ENCODE assay signal across 10 cellular contexts in the genomic region with DNA sequence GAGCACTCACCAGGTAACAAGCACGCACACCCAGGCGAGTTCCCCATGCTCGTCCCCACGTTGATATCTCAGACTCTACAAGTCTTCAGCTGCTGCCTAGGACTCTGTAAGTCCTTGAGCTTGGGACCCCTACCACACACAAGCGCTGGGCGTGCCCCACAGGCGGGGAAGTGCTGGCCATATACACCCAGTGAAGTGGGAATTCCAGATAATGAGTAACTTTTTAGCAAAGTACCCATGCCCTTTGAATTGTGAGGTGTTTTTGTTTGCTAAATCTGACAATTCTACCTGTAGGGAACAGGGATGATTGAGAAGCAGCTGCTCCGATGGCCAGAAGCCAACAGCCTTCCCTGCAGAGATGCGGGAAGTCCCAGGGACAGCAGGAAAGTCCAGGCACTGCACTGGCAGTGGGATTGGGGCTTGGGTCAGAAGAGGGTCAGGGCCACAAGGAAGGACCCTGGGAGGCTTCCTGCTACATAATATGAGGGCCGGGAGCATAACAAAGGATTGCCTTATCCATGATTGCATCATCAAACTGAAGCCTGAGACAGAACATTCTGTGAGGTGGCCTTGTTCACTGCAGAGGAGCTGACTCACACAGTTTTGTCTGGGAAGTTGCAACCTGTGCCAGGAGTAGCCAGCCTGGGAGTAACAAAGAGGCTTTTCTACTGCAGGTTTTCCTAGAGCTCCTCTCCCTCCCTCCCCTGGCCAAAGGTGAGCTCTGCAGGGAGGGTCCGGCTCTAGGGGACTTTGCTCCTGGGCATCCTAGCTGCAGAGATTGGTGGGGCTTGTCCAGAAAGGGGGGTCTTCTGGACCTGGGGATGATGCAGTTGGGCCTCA. TPM values are rescaled to one million over a fixed set of nuclear protein-coding genes. Genes with fewer than 3 reads are reported as not detected.
A peak's percentile ranks its signal among the peaks of the same experiment; 100 is the strongest.
DNase-seq lines count a peak whose midpoint lies in the region; ATAC-seq, FAIRE-seq and TF ChIP-seq lines count a peak whose summit lies in the region.
"Had no signal": no experiment of that assay in that cellular context is flagged by ENCODE, and none has a peak within 500 bp of the region (broad histone marks: within the 10 kb centered on the region; RNA-seq: fewer than 3 reads in every experiment).

No MANE protein-coding gene starts in this region.

- WGBS in smooth muscle cell (ENCODE audit: low lambda C conversion rate): 79% methylated on average over 11 of the region's 11 CpGs

- H3K36me3 ChIP-seq in astrocyte (ENCODE audit: insufficient read depth, low read length) (no peaks in the 10 kb centered on the region), smooth muscle cell (ENCODE audit: low read depth) (no peaks in the 10 kb centered on the region)
- H3K36me3 ChIP-seq in effector memory CD4-positive, alpha-beta T cell (ENCODE audit: control insufficient read depth, insufficient read depth, low read length): no peaks in the 10 kb centered on the region
- H3K36me3 ChIP-seq: neutrophil had no signal

- H3K9me3 ChIP-seq in astrocyte (ENCODE audit: insufficient read depth, low read depth, low read length): no peaks in the 10 kb centered on the region
- H3K9me3 ChIP-seq in smooth muscle cell (replicated peaks; ENCODE audit: low read depth): no peaks in the 10 kb centered on the region
- no peaks in the 10 kb centered on the region for H3K9me3 ChIP-seq in effector memory CD4-positive, alpha-beta T cell (ENCODE audit: control insufficient read depth, low read length)
- H3K9me3 ChIP-seq: neutrophil had no signal

- ATAC-seq in GM21360 (IDR thresholded peaks at IDR 0.05; ENCODE audit: unreplicated experiment): no peak

- no peak for TF ChIP-seq CTCF in HFFc6 (IDR thresholded peaks at IDR 0.05)
- no peak for TF ChIP-seq CTCF in astrocyte (IDR thresholded peaks at IDR 0.05; ENCODE audit: insufficient read depth, low read depth, low read length)
- TF ChIP-seq CTCF in smooth muscle cell (IDR thresholded peaks at IDR 0.05; ENCODE audit: borderline replicate concordance, insufficient read depth, poor library complexity, severe bottlenecking): no peak

- H2AFZ ChIP-seq in astrocyte (ENCODE audit: low read depth, low read length) (peak overlapping the region; percentile 76), smooth muscle cell (ENCODE audit: low read depth) (no peak overlapping the region)

- H3K4me1 Mint-ChIP-seq in HFFc6 (ENCODE audit: low read depth) (no peaks in the 10 kb centered on the region), astrocyte (ENCODE audit: low read depth, unreplicated experiment) (peaks cover 34% of the 10 kb centered on the region)
- H3K4me1 Mint-ChIP-seq in activated naive CD8-positive, alpha-beta T cell treated with anti-CD3 and anti-CD28 coated beads for 36 hours: no peaks in the 10 kb centered on the region

- H3K27ac ChIP-seq in astrocyte (ENCODE audit: low read depth, low read length): peak overlapping the region; percentile 97
- peak overlapping the region; percentile 62 for H3K27ac ChIP-seq in smooth muscle cell (ENCODE audit: low read depth)
- no peak overlapping the region for H3K27ac ChIP-seq in effector memory CD4-positive, alpha-beta T cell (ENCODE audit: insufficient read depth, low read length, poor library complexity, severe bottlenecking)
- H3K27ac ChIP-seq: neutrophil had no signal

- H3K79me2 ChIP-seq in astrocyte (ENCODE audit: insufficient read depth, low read length) (no peaks in the 10 kb centered on the region), smooth muscle cell (ENCODE audit: low read depth) (no peaks in the 10 kb centered on the region)

- H3K27me3 ChIP-seq in astrocyte (ENCODE audit: insufficient read depth, low read length): no peaks in the 10 kb centered on the region
- H3K27me3 ChIP-seq in smooth muscle cell (ENCODE audit: low read depth): no peaks in the 10 kb centered on the region
- no peaks in the 10 kb centered on the region for H3K27me3 ChIP-seq in effector memory CD4-positive, alpha-beta T cell (replicated peaks; ENCODE audit: control insufficient read depth, insufficient read depth, low read length, poor library complexity, severe bottlenecking)
- H3K27me3 ChIP-seq: neutrophil had no signal

- H3K9ac ChIP-seq in astrocyte (ENCODE audit: low read length) (peak overlapping the region; percentile 82), smooth muscle cell (ENCODE audit: low read depth) (no peak overlapping the region)

- H3K4me3 Mint-ChIP-seq in HFFc6 (no peak overlapping the region), astrocyte (ENCODE audit: unreplicated experiment) (peak overlapping the region; percentile 54)
- no peak overlapping the region for H3K4me3 Mint-ChIP-seq in activated naive CD8-positive, alpha-beta T cell treated with anti-CD3 and anti-CD28 coated beads for 36 hours

- H3K4me2 ChIP-seq in astrocyte (ENCODE audit: low read length) (peak overlapping the region; percentile 78), smooth muscle cell (no peak overlapping the region)

- H3K9me3 Mint-ChIP-seq in HFFc6 (peaks cover 52% of the 10 kb centered on the region), astrocyte (ENCODE audit: unreplicated experiment) (peaks cover 2% of the 10 kb centered on the region)
- H3K9me3 Mint-ChIP-seq in activated naive CD8-positive, alpha-beta T cell treated with anti-CD3 and anti-CD28 coated beads for 36 hours: no peaks in the 10 kb centered on the region

- no peak overlapping the region for H3K4me3 ChIP-seq in astrocyte (ENCODE audit: insufficient read depth, low read depth, low read length)
- H3K4me3 ChIP-seq in smooth muscle cell: no peak overlapping the region
- no peak overlapping the region for H3K4me3 ChIP-seq in effector memory CD4-positive, alpha-beta T cell (ENCODE audit: insufficient read depth, low read depth, low read length, poor library complexity, severe bottlenecking)

- DNase-seq in HFFc6: peak; percentile 1
- peak; percentile 99 for DNase-seq in astrocyte (ENCODE audit: low read depth)
- DNase-seq in iPS-NIHi11 (ENCODE audit: low spot score): peak; percentile 29
- no peak for DNase-seq in smooth muscle cell (lab: John Stamatoyannopoulos, UW; ENCODE audit: unreplicated experiment)
- no peak for DNase-seq in effector memory CD4-positive, alpha-beta T cell
- no peak for DNase-seq in activated naive CD8-positive, alpha-beta T cell treated with anti-CD3 and anti-CD28 coated beads for 36 hours
- DNase-seq in NCI-H446 treated with DMSO at 0.1 percent for 48 hours (lab: John Stamatoyannopoulos, UW): no peak
- DNase-seq: Kasumi-1 had no signal

- H3K36me3 Mint-ChIP-seq in HFFc6 (ENCODE audit: low read depth) (peaks cover 7% of the 10 kb centered on the region; the same call in 1 of the 2 replicates), astrocyte (ENCODE audit: low read depth, unreplicated experiment) (no peaks in the 10 kb centered on the region)
- H3K36me3 Mint-ChIP-seq in activated naive CD8-positive, alpha-beta T cell treated with anti-CD3 and anti-CD28 coated beads for 36 hours: no peaks in the 10 kb centered on the region

- no peak overlapping the region for H3K27ac Mint-ChIP-seq in HFFc6
- peak overlapping the region; percentile 100 for H3K27ac Mint-ChIP-seq in astrocyte (ENCODE audit: unreplicated experiment)
- no peak overlapping the region for H3K27ac Mint-ChIP-seq in activated naive CD8-positive, alpha-beta T cell treated with anti-CD3 and anti-CD28 coated beads for 36 hours

- H3K4me1 ChIP-seq in astrocyte (ENCODE audit: insufficient read depth, low read length) (peaks cover 37% of the 10 kb centered on the region), smooth muscle cell (ENCODE audit: low read depth) (peaks cover 3% of the 10 kb centered on the region)
- no peaks in the 10 kb centered on the region for H3K4me1 ChIP-seq in effector memory CD4-positive, alpha-beta T cell (ENCODE audit: control insufficient read depth, insufficient read depth, low read length, poor library complexity, severe bottlenecking)

- peaks cover 2% of the 10 kb centered on the region for H3K27me3 Mint-ChIP-seq in HFFc6 (ENCODE audit: insufficient read depth)
- peaks cover 14% of the 10 kb centered on the region for H3K27me3 Mint-ChIP-seq in astrocyte (ENCODE audit: low read depth, unreplicated experiment)
- H3K27me3 Mint-ChIP-seq in activated naive CD8-positive, alpha-beta T cell treated with anti-CD3 and anti-CD28 coated beads for 36 hours: peaks cover 12% of the 10 kb centered on the region

- H4K20me1 ChIP-seq in astrocyte (ENCODE audit: insufficient read depth, low read length) (no peaks in the 10 kb centered on the region), smooth muscle cell (ENCODE audit: low read depth) (no peaks in the 10 kb centered on the region)

- peak; percentile 89 for FAIRE-seq in astrocyte (lab: Jason Lieb, UNC)

- H3F3A ChIP-seq in smooth muscle cell (ENCODE audit: low read depth): no peaks in the 10 kb centered on the region

RNA-seq across cellular contexts. Expression of gene SERPINA3, which starts 13.2 kb away (rescaled TPM):
- not detected for total RNA-seq in HFFc6 (2021; fragmentation: NEBNext Ultra II Directional; extraction: Animal tissue kit (Norgen Biotek cat#: 25700))
- 1.3 and 2.9 TPM in 2 replicates for total RNA-seq in astrocyte
- 0.09 and 3.2 TPM in 2 replicates for total RNA-seq in smooth muscle cell
- 0.45 and 2.6 TPM in 2 replicates for polyA plus RNA-seq in smooth muscle cell
- not detected for total RNA-seq in activated naive CD8-positive, alpha-beta T cell treated with anti-CD3 and anti-CD28 coated beads for 36 hours

RNA-seq across cellular contexts. Expression of gene SERPINA5, which starts 17.8 kb away (rescaled TPM):
- total RNA-seq in HFFc6 (2021; fragmentation: NEBNext Ultra II Directional; extraction: Animal tissue kit (Norgen Biotek cat#: 25700)): not detected
- 0.23 and 0.36 TPM in 2 replicates for total RNA-seq in astrocyte
- 0.27 TPM in 2 replicates for total RNA-seq in smooth muscle cell
- 0.43 TPM in 1 of 2 replicates, not detected in the other for polyA plus RNA-seq in smooth muscle cell
- total RNA-seq in activated naive CD8-positive, alpha-beta T cell treated with anti-CD3 and anti-CD28 coated beads for 36 hours: not detected

RNA-seq across cellular contexts. Expression of gene SERPINA4, which starts 37.8 kb away (rescaled TPM):
- not detected for total RNA-seq in HFFc6 (2021; fragmentation: NEBNext Ultra II Directional; extraction: Animal tissue kit (Norgen Biotek cat#: 25700))
- total RNA-seq in astrocyte (not detected in 2 replicates), smooth muscle cell (not detected in 2 replicates)
- polyA plus RNA-seq in smooth muscle cell: not detected in 2 replicates
- total RNA-seq in activated naive CD8-positive, alpha-beta T cell treated with anti-CD3 and anti-CD28 coated beads for 36 hours: not detected

Comparison
In these comparisons a context has a peak if more than half of its experiments do, and no peak if none do; other contexts are left out.
1. DNase-seq: peak in HFFc6 (single experiment), astrocyte (single experiment) and iPS-NIHi11 (single experiment); none in smooth muscle cell (single experiment), effector memory CD4-positive, alpha-beta T cell (0 of 3), activated naive CD8-positive, alpha-beta T cell treated with anti-CD3 and anti-CD28 coated beads for 36 hours (single experiment) and NCI-H446 treated with DMSO at 0.1 percent for 48 hours (single experiment).